1 cellular context compared by ENCODE assay signal in genomic region chr2:240518981-240519380, GRCh38.
TF ChIP-seq lines count a peak whose summit lies in the region.

No MANE protein-coding gene starts in this region.

TF ChIP-seq in GM23338, 12 proteins besides CTCF, POLR2A, EP300 and RAD21 (continued from another document):
- no peak for TF ChIP-seq REST (IDR thresholded peaks at IDR 0.05; ENCODE audit: unreplicated experiment)
- TF ChIP-seq STAT1 (IDR thresholded peaks at IDR 0.05; ENCODE audit: unreplicated experiment), result no peak
- TF ChIP-seq ZNF114 (CRISPR knock-in tag; IDR thresholded peaks at IDR 0.05), result no peak
- TF ChIP-seq ZNF462 (CRISPR knock-in tag; IDR thresholded peaks at IDR 0.05), result no peak
- TF ChIP-seq POLR2AphosphoS5 (IDR thresholded peaks at IDR 0.05; ENCODE audit: low read depth), result no peak
- TF ChIP-seq NANOG (IDR thresholded peaks at IDR 0.05; ENCODE audit: borderline replicate concordance), result no peak
- no peak for TF ChIP-seq JUNB (IDR thresholded peaks at IDR 0.05; ENCODE audit: unreplicated experiment)
- TF ChIP-seq EZH2phosphoT487 (IDR thresholded peaks at IDR 0.05; ENCODE audit: unreplicated experiment), result no peak
- TF ChIP-seq CREB1 (CRISPR knock-in tag; IDR thresholded peaks at IDR 0.05; ENCODE audit: low read depth), result no peak
- TF ChIP-seq EZH2 (IDR thresholded peaks at IDR 0.05; ENCODE audit: low read depth, unreplicated experiment), result no peak
- TF ChIP-seq ZNF331 (CRISPR knock-in tag; IDR thresholded peaks at IDR 0.05; ENCODE audit: low read depth), result no peak
TF ChIP-seq in GM23338: peak in this region for 0.
